Comparison of ENCODE assay signal across 20 cellular contexts in the genomic region with DNA sequence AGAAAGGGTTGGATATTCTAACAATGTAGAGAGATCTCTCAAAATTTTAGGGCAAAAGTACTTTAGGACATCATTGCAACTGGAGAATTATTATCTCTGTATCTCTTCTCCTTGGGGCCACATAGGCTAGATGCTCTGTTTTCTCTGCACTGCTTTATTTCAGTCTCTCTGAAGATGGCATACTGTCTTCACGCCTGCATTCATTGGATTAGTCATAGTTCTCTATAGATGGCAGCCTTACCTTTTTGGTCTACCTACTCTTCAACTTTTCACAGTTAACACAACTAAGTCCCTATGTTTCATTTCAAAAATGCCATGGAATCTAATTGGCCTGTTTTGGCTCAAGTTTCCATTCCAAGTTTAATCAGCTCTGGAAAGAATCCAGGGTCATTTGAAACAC.
A peak's percentile ranks its signal among the peaks of the same experiment; 100 is the strongest.
DNase-seq lines count a peak whose midpoint lies in the region; ATAC-seq and TF ChIP-seq lines count a peak whose summit lies in the region.
"Had no signal": no experiment of that assay in that cellular context is flagged by ENCODE, and none has a peak within 500 bp of the region (broad histone marks: within the 10 kb centered on the region; RNA-seq: fewer than 3 reads in every experiment).

No MANE protein-coding gene starts in this region.

- H3K36me3 Mint-ChIP-seq in HFFc6 (ENCODE audit: low read depth): no peaks in the 10 kb centered on the region
- H3K36me3 Mint-ChIP-seq: activated CD4-positive, alpha-beta memory T cell treated with anti-CD3 and anti-CD28 coated beads for 36 hours; activated naive CD8-positive, alpha-beta T cell; brain; T-cell had no signal

- H3K27ac ChIP-seq in dorsolateral prefrontal cortex: no peak overlapping the region
- H3K27ac ChIP-seq: BLaER1 treated with 17β-estradiol and CSF1 and Interleukin-3, amounts not matched to agents 10 nM and 100 nM; transverse colon had no signal

- DNase-seq in NCI-H2171 treated with DMSO at 0.1 percent for 48 hours (lab: John Stamatoyannopoulos, UW): peak; percentile 5
- no peak for DNase-seq in NCI-H2171 (lab: John Stamatoyannopoulos, UW)
- no peak for DNase-seq in erythroblast (lab: John Stamatoyannopoulos, UW)
- DNase-seq in HFFc6: no peak
- no peak for DNase-seq in dorsolateral prefrontal cortex
- DNase-seq: activated CD4-positive, alpha-beta memory T cell treated with anti-CD3 and anti-CD28 coated beads for 36 hours; activated T-cell treated with anti-CD3 and anti-CD28 coated beads, Interleukin-2, amount 50 U/mL, for 72 hours; cortex of kidney; H9; NCI-H1105; stimulated activated naive CD4-positive, alpha-beta T cell treated with Interleukin-2 at 50 U/mL for 16 hours; T-cell; transverse colon had no signal

- no peak overlapping the region for H3K4me3 Mint-ChIP-seq in HFFc6
- H3K4me3 Mint-ChIP-seq: activated CD4-positive, alpha-beta memory T cell treated with anti-CD3 and anti-CD28 coated beads for 36 hours; activated naive CD8-positive, alpha-beta T cell; activated T-cell treated with anti-CD3 and anti-CD28 coated beads, Interleukin-2, amount 50 U/mL, for 72 hours; brain; H9; T-cell had no signal

- intact Hi-C loops in dorsolateral prefrontal cortex (cut with DNase I): no loop called here

- TF ChIP-seq CTCF in HFFc6 (IDR thresholded peaks at IDR 0.05) (no peak), dorsolateral prefrontal cortex (IDR thresholded peaks at IDR 0.05 in 54 of 56, conservative IDR thresholded peaks at IDR 0.05 in 2 of 56; ENCODE audit: low read depth in 1 of 56, partially characterized antibody in 56 of 56) (no peak)

- H3K27me3 Mint-ChIP-seq in HFFc6 (ENCODE audit: insufficient read depth): no peaks in the 10 kb centered on the region; the same call in 1 of the 2 replicates
- H3K27me3 Mint-ChIP-seq: activated CD4-positive, alpha-beta memory T cell treated with anti-CD3 and anti-CD28 coated beads for 36 hours; activated naive CD8-positive, alpha-beta T cell; brain; T-cell had no signal

- ATAC-seq in GM21723 (IDR thresholded peaks at IDR 0.05; ENCODE audit: unreplicated experiment) (peak; percentile 62), HG03565 (IDR thresholded peaks at IDR 0.05; ENCODE audit: unreplicated experiment) (peak; percentile 46), HG02571 (IDR thresholded peaks at IDR 0.05; ENCODE audit: unreplicated experiment) (no peak)
- ATAC-seq: activated T-cell treated with anti-CD3 and anti-CD28 coated beads, Interleukin-2, amount 50 U/mL, for 72 hours; left lobe of liver; T-cell had no signal

- H3K4me3 ChIP-seq in dorsolateral prefrontal cortex: no peak overlapping the region
- H3K4me3 ChIP-seq: BLaER1 treated with 17β-estradiol and CSF1 and Interleukin-3, amounts not matched to agents 10 nM and 100 nM; transverse colon had no signal

- no peak overlapping the region for H3K27ac Mint-ChIP-seq in HFFc6
- H3K27ac Mint-ChIP-seq: activated CD4-positive, alpha-beta memory T cell treated with anti-CD3 and anti-CD28 coated beads for 36 hours; activated naive CD8-positive, alpha-beta T cell; activated T-cell treated with anti-CD3 and anti-CD28 coated beads, Interleukin-2, amount 50 U/mL, for 72 hours; H9; T-cell had no signal

- H3K27me3 ChIP-seq in dorsolateral prefrontal cortex: no peaks in the 10 kb centered on the region
- H3K27me3 ChIP-seq: BLaER1 treated with 17β-estradiol and CSF1 and Interleukin-3, amounts not matched to agents 10 nM and 100 nM; transverse colon had no signal

- no peaks in the 10 kb centered on the region; the same call in 1 of the 2 replicates for H3K9me3 Mint-ChIP-seq in HFFc6
- H3K9me3 Mint-ChIP-seq: activated CD4-positive, alpha-beta memory T cell treated with anti-CD3 and anti-CD28 coated beads for 36 hours; activated T-cell treated with anti-CD3 and anti-CD28 coated beads, Interleukin-2, amount 50 U/mL, for 72 hours had no signal

- H3K4me1 Mint-ChIP-seq in HFFc6 (ENCODE audit: low read depth): no peaks in the 10 kb centered on the region
- H3K4me1 Mint-ChIP-seq: T-cell had no signal

- TF ChIP-seq POLR2A in erythroblast (IDR thresholded peaks at IDR 0.05; ENCODE audit: low read length): no peak
